Comparison of ENCODE assay signal across 8 cellular contexts in the genomic region with DNA sequence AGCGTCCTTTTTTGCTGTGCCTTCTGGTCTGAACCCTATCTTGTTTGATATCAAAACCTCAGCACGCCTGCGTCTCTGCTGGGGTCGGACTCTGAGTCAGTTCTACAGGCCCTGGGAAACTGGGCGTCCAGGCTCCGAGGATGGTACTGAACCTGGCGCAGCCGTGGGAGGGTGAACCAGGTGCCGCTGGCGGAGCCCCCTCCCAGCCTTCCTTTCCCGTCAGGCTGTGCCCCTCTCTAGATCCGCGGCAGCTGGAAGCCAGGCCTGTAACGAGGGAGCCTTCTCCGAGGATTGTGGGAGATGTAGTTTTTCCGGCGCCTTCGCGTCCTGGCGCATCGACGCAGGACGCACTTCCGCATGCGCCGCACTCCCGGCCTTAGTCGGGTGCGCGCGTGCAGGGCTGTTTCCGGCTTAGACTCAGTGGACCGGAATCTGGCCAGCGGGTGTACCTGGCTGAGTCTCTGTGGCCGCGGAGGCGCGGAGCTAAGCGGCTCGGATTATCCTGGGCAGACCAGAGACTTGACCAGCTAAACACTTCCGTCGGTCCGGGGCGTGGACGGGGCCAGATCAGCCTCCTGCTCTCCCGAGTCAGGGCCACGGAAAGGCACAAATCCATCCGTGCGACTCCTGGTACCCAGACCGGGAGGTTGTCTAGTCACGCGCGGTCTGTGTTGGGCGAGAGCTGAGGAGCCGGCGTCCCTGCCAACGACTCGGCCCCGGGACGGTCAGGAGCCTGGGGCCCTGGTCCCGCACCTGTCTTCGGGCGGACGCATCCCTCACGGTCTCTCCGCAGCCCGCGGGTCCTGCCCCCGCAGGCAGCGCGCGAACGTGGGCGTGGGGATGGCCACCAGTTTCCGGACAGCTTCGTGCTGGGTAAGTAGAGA. TPM values are rescaled to one million over a fixed set of nuclear protein-coding genes. Genes with fewer than 3 reads are reported as not detected.
DNase-seq lines count a peak whose midpoint lies in the region; ATAC-seq and TF ChIP-seq lines count a peak whose summit lies in the region.

Gene ZNF26, plus strand, starts transcription at position 367 of the 884 bp plus-strand sequence. Its CDS starts 474 bp downstream, at position 841.

- TF ChIP-seq POLR2A in GM19193 (IDR thresholded peaks at IDR 0.05; ENCODE audit: extremely low read depth, insufficient read depth, insufficient read length), result peak; percentile 95

- peaks cover 24% of the 10 kb centered on the region for H3K4me1 Mint-ChIP-seq in chondrocyte (ENCODE audit: low read depth)

- H3K27me3 ChIP-seq in kidney epithelial cell (ENCODE audit: control insufficient read depth, insufficient read depth, low read length), result no peaks in the 10 kb centered on the region

- no peaks in the 10 kb centered on the region for H3K27me3 Mint-ChIP-seq in chondrocyte (ENCODE audit: low read depth)

- H3K4me3 Mint-ChIP-seq in chondrocyte (ENCODE audit: unreplicated experiment), result peak within 1 kb of the TSS; percentile 90

- H3K9me3 Mint-ChIP-seq in chondrocyte (ENCODE audit: low read depth), result peaks cover 17% of the 10 kb centered on the region

- peaks cover 17% of the 10 kb centered on the region for H3K36me3 Mint-ChIP-seq in chondrocyte (ENCODE audit: low read depth)

- ATAC-seq in HG03439 (IDR thresholded peaks at IDR 0.05; ENCODE audit: unreplicated experiment), result peak; percentile 96

- peak within 1 kb of the TSS; percentile 94 for H3K4me3 ChIP-seq in kidney epithelial cell (ENCODE audit: low read depth, low read length)

- TF ChIP-seq CTCF in chondrocyte (IDR thresholded peaks at IDR 0.05), result no peak
- no peak for TF ChIP-seq CTCF in kidney epithelial cell (IDR thresholded peaks at IDR 0.05; ENCODE audit: insufficient read depth, low read length, poor library complexity, severe bottlenecking)

- H3K27ac Mint-ChIP-seq in chondrocyte (ENCODE audit: unreplicated experiment), result peak within 1 kb of the TSS; percentile 93

- peak; percentile 76 to 82 for DNase-seq in AML-193 (lab: John Stamatoyannopoulos, UW)
- DNase-seq in NCI-H510A treated with DMSO at 0.1 percent for 48 hours (lab: John Stamatoyannopoulos, UW), result peak; percentile 93
- DNase-seq in activated CD4-positive, alpha-beta T cell treated with anti-CD3 and anti-CD28 coated beads for 24 hours (ENCODE audit: low read depth in 2 of 2), result peak; percentile 77 to 79
- DNase-seq in chondrocyte (ENCODE audit: low spot score), result peak; percentile 90
- DNase-seq in kidney epithelial cell (ENCODE audit: low read depth), result peak; percentile 77
- DNase-seq in stimulated activated CD4-positive, alpha-beta T cell treated with anti-CD3 and anti-CD28 coated beads, Interleukin-15, amount 100 ng/mL, for 48 hours (ENCODE audit: low read depth in 2 of 2), result peak; percentile 70 to 83

- H3K36me3 ChIP-seq in kidney epithelial cell (ENCODE audit: control insufficient read depth, insufficient read depth, low read length), result no peaks in the 10 kb centered on the region

RNA-seq across cellular contexts. Expression of gene ZNF26, which starts in this region (rescaled TPM):
- total RNA-seq in chondrocyte (8.0 to 10.0 TPM (median 9.6 TPM) in 3 replicates), kidney epithelial cell (11.3 and 12.0 TPM in 2 replicates)

Comparison
In these comparisons a context has a peak if more than half of its experiments do, and no peak if none do; other contexts are left out.
1. Peak in every context shown above with its lines: DNase-seq, ATAC-seq and H3K4me3 ChIP-seq.